In the genomic region with DNA sequence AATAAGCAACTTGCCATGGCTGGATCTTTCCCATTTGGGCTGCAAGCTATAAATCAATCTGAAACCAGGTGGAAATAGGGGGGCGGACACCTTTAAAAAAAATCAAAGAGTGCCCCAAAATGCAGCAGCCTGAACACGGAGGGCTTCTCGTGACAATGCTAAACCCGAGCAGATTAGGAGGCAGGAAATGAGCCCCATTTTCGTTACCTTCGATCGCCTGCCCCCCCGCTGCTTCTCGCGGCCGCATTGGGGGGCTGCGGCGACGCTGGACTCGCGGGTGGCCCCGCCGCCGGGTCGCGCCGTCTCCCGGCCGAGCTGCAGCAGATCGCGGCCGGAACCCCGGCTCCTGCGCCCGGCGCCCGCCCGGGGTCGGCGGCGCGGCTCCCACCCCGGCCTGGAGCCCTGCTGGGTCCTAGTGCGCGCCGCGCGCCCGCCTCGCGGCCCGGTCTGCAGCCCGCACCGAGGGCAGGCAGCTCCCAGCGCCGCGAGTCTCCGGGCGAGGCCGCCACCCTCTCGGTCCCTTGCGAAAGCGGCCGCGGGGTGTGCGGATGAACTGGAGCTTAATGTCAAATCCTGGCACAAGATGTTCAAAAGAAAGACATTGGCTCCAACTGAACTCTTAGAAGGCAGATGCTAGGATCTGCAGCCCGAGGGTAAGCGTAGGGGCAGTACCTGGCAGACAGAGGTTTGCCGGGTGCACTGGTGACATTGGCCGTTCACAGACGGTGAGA, we compare ENCODE assay signal across 8 cellular contexts.
DNase-seq lines count a peak whose midpoint lies in the region; ATAC-seq and TF ChIP-seq lines count a peak whose summit lies in the region.

No MANE protein-coding gene starts in this region.

- intact Hi-C loops in Panc1 (cut with micrococcal nuclease; ENCODE audit: unreplicated experiment), result no loop called here
- intact Hi-C loops in activated T-helper 2 cell treated with anti-CD3 and anti-CD28 coated beads, Interferon-gamma antibody, Interleukin-2, Interleukin-4, amounts not matched to agents 10 μg/mL and 5 μg/mL and 100 μg/mL, durations not matched to agents 14 hours and 24 hours and 36 hours (cut with micrococcal nuclease), result loop anchor here (2.0 to 10.0 kb wide), 6 partner anchors 83 to 444 kb away; a partner anchor contains a TSS

- DNase-seq in D341Med (ENCODE audit: low spot score) (peak; percentile 93), Panc1 (ENCODE audit: low read depth, low spot score) (no peak), fibroblast of the conjunctiva (ENCODE audit: low read depth) (peak; percentile 24), superior temporal gyrus (ENCODE audit: extremely low spot score) (peak; percentile 60)
- DNase-seq in activated T-helper 2 cell treated with anti-CD3 and anti-CD28 coated beads, Interferon-gamma antibody, Interleukin-2, Interleukin-4, amounts not matched to agents 10 μg/mL and 5 μg/mL and 100 μg/mL, durations not matched to agents 14 hours and 24 hours and 36 hours (ENCODE audit: low spot score), result peak; percentile 71
- peak; percentile 85 for DNase-seq in natural killer cell treated with Interleukin-12 subunit alpha and Interleukin-12 subunit beta and Interleukin-15 and Interleukin-18, amount 100 ng/mL, for 72 hours (ENCODE audit: low spot score)

- H3K4me3 Mint-ChIP-seq in activated T-helper 2 cell treated with anti-CD3 and anti-CD28 coated beads, Interferon-gamma antibody, Interleukin-2, Interleukin-4, amounts not matched to agents 10 μg/mL and 5 μg/mL and 100 μg/mL, durations not matched to agents 14 hours and 24 hours and 36 hours (ENCODE audit: low read depth), result peak overlapping the region; percentile 94
- H3K4me3 Mint-ChIP-seq in natural killer cell treated with Interleukin-12 subunit alpha and Interleukin-12 subunit beta and Interleukin-15 and Interleukin-18, amount 100 ng/mL, for 72 hours, result peak overlapping the region; percentile 90

- peaks cover 63% of the 10 kb centered on the region for H3K4me1 Mint-ChIP-seq in activated T-helper 2 cell treated with anti-CD3 and anti-CD28 coated beads, Interferon-gamma antibody, Interleukin-2, Interleukin-4, amounts not matched to agents 10 μg/mL and 5 μg/mL and 100 μg/mL, durations not matched to agents 14 hours and 24 hours and 36 hours (ENCODE audit: low read depth)
- peaks cover 64 to 68% of the 10 kb centered on the region in 2 donors for H3K4me1 Mint-ChIP-seq in natural killer cell treated with Interleukin-12 subunit alpha and Interleukin-12 subunit beta and Interleukin-15 and Interleukin-18, amount 100 ng/mL, for 72 hours (ENCODE audit: low read depth in 2 of 2)

- in situ Hi-C loops in Panc1 (cut with HindIII; ENCODE audit: low pct_unique_long_range_greater_than_20kb, low sequenced_read_pairs), result no loop called here

- CTCF ChIA-PET in Panc1 (lab: Charles Lee), result no interaction called here

- H3K27ac Mint-ChIP-seq in activated T-helper 2 cell treated with anti-CD3 and anti-CD28 coated beads, Interferon-gamma antibody, Interleukin-2, Interleukin-4, amounts not matched to agents 10 μg/mL and 5 μg/mL and 100 μg/mL, durations not matched to agents 14 hours and 24 hours and 36 hours, result peak overlapping the region; percentile 97
- peak overlapping the region; percentile 90 to 93 for H3K27ac Mint-ChIP-seq in natural killer cell treated with Interleukin-12 subunit alpha and Interleukin-12 subunit beta and Interleukin-15 and Interleukin-18, amount 100 ng/mL, for 72 hours

- H3K9me3 Mint-ChIP-seq in activated T-helper 2 cell treated with anti-CD3 and anti-CD28 coated beads, Interferon-gamma antibody, Interleukin-2, Interleukin-4, amounts not matched to agents 10 μg/mL and 5 μg/mL and 100 μg/mL, durations not matched to agents 14 hours and 24 hours and 36 hours, result no peaks in the 10 kb centered on the region
- no peaks in the 10 kb centered on the region for H3K9me3 Mint-ChIP-seq in natural killer cell treated with Interleukin-12 subunit alpha and Interleukin-12 subunit beta and Interleukin-15 and Interleukin-18, amount 100 ng/mL, for 72 hours

- no peak overlapping the region for H3K27ac ChIP-seq in Panc1 (ENCODE audit: low read length)

- peaks cover 15% of the 10 kb centered on the region for H3K36me3 Mint-ChIP-seq in activated T-helper 2 cell treated with anti-CD3 and anti-CD28 coated beads, Interferon-gamma antibody, Interleukin-2, Interleukin-4, amounts not matched to agents 10 μg/mL and 5 μg/mL and 100 μg/mL, durations not matched to agents 14 hours and 24 hours and 36 hours (ENCODE audit: low read depth)
- H3K36me3 Mint-ChIP-seq in natural killer cell treated with Interleukin-12 subunit alpha and Interleukin-12 subunit beta and Interleukin-15 and Interleukin-18, amount 100 ng/mL, for 72 hours, result peaks cover 4% of the 10 kb centered on the region

- no peak for TF ChIP-seq CTCF in Panc1 (IDR thresholded peaks at IDR 0.05)

- H3K9me3 ChIP-seq in Panc1 (ENCODE audit: control insufficient read depth, insufficient read depth, low read depth, low read length), result no peaks in the 10 kb centered on the region

- POLR2A ChIA-PET in Panc1 (lab: Charles Lee), result no interaction called here

- H3K36me3 ChIP-seq in Panc1 (ENCODE audit: control insufficient read depth, insufficient read depth, low read length), result no peaks in the 10 kb centered on the region; the same call in 1 of the 2 replicates

- no peaks in the 10 kb centered on the region for H3K27me3 Mint-ChIP-seq in activated T-helper 2 cell treated with anti-CD3 and anti-CD28 coated beads, Interferon-gamma antibody, Interleukin-2, Interleukin-4, amounts not matched to agents 10 μg/mL and 5 μg/mL and 100 μg/mL, durations not matched to agents 14 hours and 24 hours and 36 hours (ENCODE audit: low read depth)
- H3K27me3 Mint-ChIP-seq in natural killer cell treated with Interleukin-12 subunit alpha and Interleukin-12 subunit beta and Interleukin-15 and Interleukin-18, amount 100 ng/mL, for 72 hours, result no peaks in the 10 kb centered on the region

- BruUV-seq in Panc1 (replicated peaks; lab: Mats Ljungman, UMichigan), result no TSS peak

- ATAC-seq in GM19467 (IDR thresholded peaks at IDR 0.05; ENCODE audit: unreplicated experiment) (peak; percentile 60), HG03575 (IDR thresholded peaks at IDR 0.05; ENCODE audit: extremely low read depth, insufficient number of reproducible peaks, low FRiP score, unreplicated experiment) (peak; percentile 26), Panc1 (peak; percentile 85)
- peak; percentile 90 for ATAC-seq in natural killer cell treated with Interleukin-12 subunit alpha and Interleukin-12 subunit beta and Interleukin-15 and Interleukin-18, amount 100 ng/mL, for 72 hours

- peak overlapping the region; percentile 42 to 43 for H3K4me3 ChIP-seq in Panc1 (ENCODE audit: low read depth in 2 of 2, low read length in 2 of 2)

- H3K4me1 ChIP-seq in Panc1 (ENCODE audit: control insufficient read depth, insufficient read depth, low read length), result no peaks in the 10 kb centered on the region

- peaks cover 23% of the 10 kb centered on the region for H3K27me3 ChIP-seq in Panc1 (ENCODE audit: control insufficient read depth, insufficient read depth, low read length)

Comparison
In these comparisons a context has a peak if more than half of its experiments do, and no peak if none do; other contexts are left out.
1. ATAC-seq: peak in every context shown above with its lines; median percentile 90 in natural killer cell treated with Interleukin-12 subunit alpha and Interleukin-12 subunit beta and Interleukin-15 and Interleukin-18, amount 100 ng/mL, for 72 hours; 85 in Panc1; 60 in GM19467; 26 in HG03575.